In the genomic region with DNA sequence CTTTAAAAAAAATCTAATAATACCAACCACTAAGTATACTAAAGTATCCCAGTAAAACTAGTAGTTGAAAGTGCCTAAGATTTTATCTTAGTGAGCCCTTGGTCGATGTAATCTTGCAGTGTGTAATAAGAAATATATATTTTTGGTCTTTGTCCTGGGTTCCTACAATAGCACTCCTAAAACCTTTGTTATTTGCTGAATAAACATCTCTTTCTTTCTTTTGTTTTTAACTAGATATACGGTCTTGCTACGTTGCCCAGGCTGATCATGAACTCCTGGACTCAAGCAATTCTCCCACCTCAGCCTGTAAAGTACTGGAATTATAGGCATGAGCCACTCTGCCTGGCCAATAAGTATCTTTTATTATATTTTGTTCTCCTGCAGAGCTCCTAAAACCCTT, we compare ENCODE assay signal across 20 cellular contexts. TPM values are rescaled to one million over a fixed set of nuclear protein-coding genes. Genes with fewer than 3 reads are reported as not detected.
DNase-seq lines count a peak whose midpoint lies in the region; ATAC-seq, FAIRE-seq and TF ChIP-seq lines count a peak whose summit lies in the region.
"Had no signal": no experiment of that assay in that cellular context is flagged by ENCODE, and none has a peak within 500 bp of the region (broad histone marks: within the 10 kb centered on the region; RNA-seq: fewer than 3 reads in every experiment).

No MANE protein-coding gene starts in this region.

- CTCF ChIA-PET in HepG2 (lab: Yijun Ruan, JAX; ENCODE audit: low intra/inter-chr PET ratio, low total read pairs): no interaction called here

- no peak overlapping the region for H3K9ac ChIP-seq in HepG2 (ENCODE audit: insufficient read depth, low read depth, low read length)
- H3K9ac ChIP-seq: BLaER1 treated with 17β-estradiol and CSF1 and Interleukin-3, amounts not matched to agents 10 nM and 100 nM had no signal

- H3K79me2 ChIP-seq in HepG2 (ENCODE audit: insufficient read depth, low read length): no peaks in the 10 kb centered on the region

- intact Hi-C loops in HepG2 (cut with micrococcal nuclease; ENCODE audit: unreplicated experiment): no loop called here
- intact Hi-C loops in right lobe of liver (cut with DNase I): no loop called here

- peak overlapping the region; percentile 38 for H3K4me3 Mint-ChIP-seq in neural crest cell
- H3K4me3 Mint-ChIP-seq: CD8-positive, alpha-beta T cell had no signal

- no TSS peak for BruUV-seq in HepG2 (replicated peaks; lab: Mats Ljungman, UMichigan)

- H3K9me3 ChIP-seq in HepG2 (ENCODE audit: low read length) (no peaks in the 10 kb centered on the region), right lobe of liver (no peaks in the 10 kb centered on the region)
- H3K9me3 ChIP-seq: A549, Caco-2 had no signal

- FAIRE-seq in HepG2 (lab: Jason Lieb, UNC): no peak
- FAIRE-seq: A549, D721Med, G401.6, GM12891, GM19239 had no signal

- H3K27ac Mint-ChIP-seq in neural crest cell (ENCODE audit: unreplicated experiment): no peak overlapping the region
- H3K27ac Mint-ChIP-seq: B cell; CD4-positive, alpha-beta T cell; CD8-positive, alpha-beta T cell had no signal

- no peaks in the 10 kb centered on the region for H3K27me3 Mint-ChIP-seq in neural crest cell (ENCODE audit: low read depth)
- H3K27me3 Mint-ChIP-seq: B cell; CD4-positive, alpha-beta T cell had no signal

- no peak for DNase-seq in HepG2 (ENCODE audit: low spot score)
- no peak for DNase-seq in right lobe of liver
- no peak for DNase-seq in neural crest cell (ENCODE audit: low read depth, low spot score)
- no peak for DNase-seq in NCI-H2029 (lab: John Stamatoyannopoulos, UW)
- DNase-seq: AML-193; Caco-2; Calu3; CD4-positive, alpha-beta T cell; CD8-positive, alpha-beta T cell; DMS79 treated with DMSO at 0.1 percent for 48 hours; GF-D8 had no signal

- no peaks in the 10 kb centered on the region for H3K9me3 Mint-ChIP-seq in neural crest cell
- H3K9me3 Mint-ChIP-seq: CD4-positive, alpha-beta T cell; CD8-positive, alpha-beta T cell had no signal

- POLR2A ChIA-PET in HepG2 (lab: Yijun Ruan, JAX): no interaction called here

- H3K36me3 ChIP-seq in HepG2 (replicated peaks in 1 of 2; ENCODE audit: control insufficient read depth in 1 of 2, insufficient read depth in 2 of 2, low read length in 2 of 2) (peaks cover 2 to 8% of the 10 kb centered on the region in 2 experiments; a peak in 2 of 5 replicates), right lobe of liver (no peaks in the 10 kb centered on the region)

- peaks cover 30% of the 10 kb centered on the region for H3K4me1 ChIP-seq in HepG2 (ENCODE audit: insufficient read depth, low read length)
- H3K4me1 ChIP-seq in right lobe of liver: peaks cover 0 to 8% (median 0%) of the 10 kb centered on the region in 4 donors

- H3K27ac ChIP-seq in HepG2 (ENCODE audit: extremely low read length, insufficient read depth, low read length) (no peak overlapping the region), right lobe of liver (no peak overlapping the region)
- H3K27ac ChIP-seq: 22Rv1; A549; BLaER1 treated with 17β-estradiol and CSF1 and Interleukin-3, amounts not matched to agents 10 nM and 100 nM; C4-2B had no signal

- no peak for TF ChIP-seq RAD21 in HepG2 (CRISPR knock-in tag; IDR thresholded peaks at IDR 0.05)

- no peak for ATAC-seq in HepG2
- no peak for ATAC-seq in right lobe of liver
- ATAC-seq: A549; CD8-positive, alpha-beta T cell had no signal

- H3K4me1 Mint-ChIP-seq in neural crest cell: peaks cover 21% of the 10 kb centered on the region

- no peak overlapping the region for H3K4me3 ChIP-seq in HepG2 (replicated peaks in 1 of 3; ENCODE audit: insufficient read depth in 1 of 3, low read depth in 2 of 3, low read length in 3 of 3)
- H3K4me3 ChIP-seq in right lobe of liver: no peak overlapping the region
- H3K4me3 ChIP-seq: A549; BLaER1 treated with 17β-estradiol and CSF1 and Interleukin-3, amounts not matched to agents 10 nM and 100 nM had no signal

- 14% methylated on average over 3 of the region's 3 CpGs for WGBS in HepG2 (ENCODE audit: low lambda C conversion rate)
- 70% methylated on average over 3 of the region's 3 CpGs for WGBS in right lobe of liver (ENCODE audit: insufficient coverage, low coverage, low lambda C conversion rate, missing lambda C conversion rate)

- H3K4me2 ChIP-seq in HepG2 (ENCODE audit: low read depth, low read length): no peak overlapping the region
- H3K4me2 ChIP-seq: A549; BLaER1 treated with 17β-estradiol and CSF1 and Interleukin-3, amounts not matched to agents 10 nM and 100 nM had no signal

- no peak overlapping the region for H2AFZ ChIP-seq in HepG2 (ENCODE audit: low read length)

- TF ChIP-seq POLR2A in HepG2 (IDR thresholded peaks at IDR 0.05; ENCODE audit: insufficient read depth in 1 of 2, low read depth in 2 of 2, low read length in 2 of 2) (no peak), right lobe of liver (IDR thresholded peaks at IDR 0.05) (no peak)

- H3K36me3 Mint-ChIP-seq in neural crest cell (ENCODE audit: low read depth): peaks cover 10% of the 10 kb centered on the region

- in situ Hi-C loops in HepG2 (cut with HindIII; ENCODE audit: extremely low pct_ligation_motif_present, low pct_unique_long_range_greater_than_20kb): loop anchor here (10.0 kb wide), 1 partner anchor 78 kb away; no protein-coding TSS in a partner anchor

- no peak for TF ChIP-seq EP300 in HepG2 (IDR thresholded peaks at IDR 0.05; ENCODE audit: low read depth in 2 of 2, low read length in 2 of 2)
- TF ChIP-seq EP300 in HepG2 (CRISPR knock-in tag; IDR thresholded peaks at IDR 0.05; ENCODE audit: borderline replicate concordance): no peak

- no peaks in the 10 kb centered on the region for H4K20me1 ChIP-seq in HepG2 (ENCODE audit: insufficient read depth, low read length)
- H4K20me1 ChIP-seq: BLaER1 treated with 17β-estradiol and CSF1 and Interleukin-3, amounts not matched to agents 10 nM and 100 nM had no signal

- TF ChIP-seq CTCF in HepG2 (CRISPR knock-in tag; IDR thresholded peaks at IDR 0.05) (no peak), right lobe of liver (IDR thresholded peaks at IDR 0.05) (no peak), neural crest cell (conservative IDR thresholded peaks at IDR 0.05) (no peak)

- no peaks in the 10 kb centered on the region; a peak in 1 of 5 replicates for H3K27me3 ChIP-seq in HepG2 (ENCODE audit: control insufficient read depth in 1 of 2, insufficient read depth in 2 of 2, low read length in 2 of 2)
- H3K27me3 ChIP-seq in right lobe of liver: no peaks in the 10 kb centered on the region
- H3K27me3 ChIP-seq: BLaER1 treated with 17β-estradiol and CSF1 and Interleukin-3, amounts not matched to agents 10 nM and 100 nM had no signal

RNA-seq across cellular contexts. Expression of gene TP53I3, which starts 2.4 kb away (rescaled TPM):
- total RNA-seq in HepG2 (2016; rRNA removed; fragmentation: Illumina TruSeq; extraction: Trizol) (44.1 and 48.2 TPM in 2 replicates), right lobe of liver (10 to 100 TPM in 3 of 6 experiments, 1 to 10 TPM in 3; 5.2 to 20.4 (median 9.6) TPM), neural crest cell (38.3 and 40.8 TPM in 2 replicates)
- 20.7 and 22.2 TPM in 2 replicates for total RNA-seq in HepG2 (2016; cell fraction: cytosol; rRNA removed; fragmentation: Illumina TruSeq; extraction: Trizol; ENCODE audit: low read depth)
- total RNA-seq in HepG2 (2016; cell fraction: insoluble cytoplasmic fraction; rRNA removed; fragmentation: Illumina TruSeq; extraction: Trizol): 42.9 and 49.7 TPM in 2 replicates
- total RNA-seq in HepG2 (2016; cell fraction: membrane; rRNA removed; fragmentation: Illumina TruSeq; extraction: Trizol): 24.0 and 30.6 TPM in 2 replicates
- total RNA-seq in HepG2 (2016; cell fraction: nucleus; rRNA removed; fragmentation: Illumina TruSeq; extraction: Trizol): 28.3 and 28.4 TPM in 2 replicates
- polyA plus RNA-seq in HepG2 (2011; rRNA removed): 24.6 and 25.0 TPM in 2 replicates
- polyA plus RNA-seq in HepG2 (2011; cell fraction: cytosol; rRNA removed): 21.0 and 30.0 TPM in 2 replicates
- polyA plus RNA-seq in HepG2 (2011; cell fraction: nucleus; rRNA removed): 49.6 and 56.9 TPM in 2 replicates
- polyA plus RNA-seq in HepG2 (2012): 12.6 and 13.5 TPM in 2 replicates
- 21.7 and 25.2 TPM in 2 replicates for polyA plus RNA-seq in HepG2 (2016; cell fraction: cytosol; fragmentation: Illumina TruSeq; extraction: Trizol; ENCODE audit: low read depth)
- 42.5 and 45.3 TPM in 2 replicates for polyA plus RNA-seq in HepG2 (2016; cell fraction: insoluble cytoplasmic fraction; fragmentation: Illumina TruSeq; extraction: Trizol; ENCODE audit: low read depth)
- 19.9 and 20.6 TPM in 2 replicates for polyA plus RNA-seq in HepG2 (2016; cell fraction: membrane; fragmentation: Illumina TruSeq; extraction: Trizol; ENCODE audit: low read depth)
- 57.4 and 58.7 TPM in 2 replicates for polyA plus RNA-seq in HepG2 (2016; cell fraction: nucleus; fragmentation: Illumina TruSeq; extraction: Trizol; ENCODE audit: insufficient read depth, low read depth)
- polyA minus RNA-seq in HepG2 (2011; rRNA and poly(A)+ RNA removed; ENCODE audit: low replicate concordance): 28.4 and 29.9 TPM in 2 replicates
- 7.3 and 10.7 TPM in 2 replicates for polyA minus RNA-seq in HepG2 (2011; cell fraction: cytosol; rRNA and poly(A)+ RNA removed)
- polyA minus RNA-seq in HepG2 (2011; cell fraction: nucleus; rRNA and poly(A)+ RNA removed): 11.7 and 12.7 TPM in 2 replicates

RNA-seq across cellular contexts. Expression of gene SF3B6, which starts 10.9 kb away (rescaled TPM):
- 182 and 254 TPM in 2 replicates for total RNA-seq in HepG2 (2016; rRNA removed; fragmentation: Illumina TruSeq; extraction: Trizol)
- total RNA-seq in HepG2 (2016; cell fraction: cytosol; rRNA removed; fragmentation: Illumina TruSeq; extraction: Trizol; ENCODE audit: low read depth): 45.9 and 48.0 TPM in 2 replicates
- total RNA-seq in HepG2 (2016; cell fraction: insoluble cytoplasmic fraction; rRNA removed; fragmentation: Illumina TruSeq; extraction: Trizol): 184 and 279 TPM in 2 replicates
- 58.5 and 66.4 TPM in 2 replicates for total RNA-seq in HepG2 (2016; cell fraction: membrane; rRNA removed; fragmentation: Illumina TruSeq; extraction: Trizol)
- total RNA-seq in HepG2 (2016; cell fraction: nucleus; rRNA removed; fragmentation: Illumina TruSeq; extraction: Trizol): 61.8 and 72.9 TPM in 2 replicates
- polyA plus RNA-seq in HepG2 (2011; rRNA removed): 140 and 177 TPM in 2 replicates
- polyA plus RNA-seq in HepG2 (2011; cell fraction: cytosol; rRNA removed): 101 and 135 TPM in 2 replicates
- 24.9 and 35.7 TPM in 2 replicates for polyA plus RNA-seq in HepG2 (2011; cell fraction: nucleus; rRNA removed)
- polyA plus RNA-seq in HepG2 (2012): 159 and 167 TPM in 2 replicates
- polyA plus RNA-seq in HepG2 (2016; cell fraction: cytosol; fragmentation: Illumina TruSeq; extraction: Trizol; ENCODE audit: low read depth): 35.5 and 45.7 TPM in 2 replicates
- polyA plus RNA-seq in HepG2 (2016; cell fraction: insoluble cytoplasmic fraction; fragmentation: Illumina TruSeq; extraction: Trizol; ENCODE audit: low read depth): 279 and 313 TPM in 2 replicates
- polyA plus RNA-seq in HepG2 (2016; cell fraction: membrane; fragmentation: Illumina TruSeq; extraction: Trizol; ENCODE audit: low read depth): 54.3 and 63.6 TPM in 2 replicates
- polyA plus RNA-seq in HepG2 (2016; cell fraction: nucleus; fragmentation: Illumina TruSeq; extraction: Trizol; ENCODE audit: insufficient read depth, low read depth): 127 TPM in 2 replicates
- 17.1 and 27.0 TPM in 2 replicates for polyA minus RNA-seq in HepG2 (2011; rRNA and poly(A)+ RNA removed; ENCODE audit: low replicate concordance)
- 30.5 and 35.6 TPM in 2 replicates for polyA minus RNA-seq in HepG2 (2011; cell fraction: cytosol; rRNA and poly(A)+ RNA removed)
- 21.8 and 26.1 TPM in 2 replicates for polyA minus RNA-seq in HepG2 (2011; cell fraction: nucleus; rRNA and poly(A)+ RNA removed)
- total RNA-seq in right lobe of liver: 10 to 100 TPM; 32.7 to 70.8 (median 40.3) TPM
- 89.5 and 94.3 TPM in 2 replicates for total RNA-seq in neural crest cell

RNA-seq across cellular contexts. Expression of gene PFN4, which starts 36.1 kb away (rescaled TPM):
- 0.20 TPM in 1 of 2 replicates, not detected in the other for total RNA-seq in HepG2 (2016; rRNA removed; fragmentation: Illumina TruSeq; extraction: Trizol)
- 0.30 TPM in 1 of 2 replicates, not detected in the other for total RNA-seq in HepG2 (2016; cell fraction: cytosol; rRNA removed; fragmentation: Illumina TruSeq; extraction: Trizol; ENCODE audit: low read depth)
- 0.27 TPM in 1 of 2 replicates, not detected in the other for total RNA-seq in HepG2 (2016; cell fraction: insoluble cytoplasmic fraction; rRNA removed; fragmentation: Illumina TruSeq; extraction: Trizol)
- not detected in 2 replicates for total RNA-seq in HepG2 (2016; cell fraction: membrane; rRNA removed; fragmentation: Illumina TruSeq; extraction: Trizol)
- not detected in 2 replicates for total RNA-seq in HepG2 (2016; cell fraction: nucleus; rRNA removed; fragmentation: Illumina TruSeq; extraction: Trizol)
- 0.12 TPM in 1 of 2 replicates, not detected in the other for polyA plus RNA-seq in HepG2 (2011; rRNA removed)
- polyA plus RNA-seq in HepG2 (2011; cell fraction: cytosol; rRNA removed): not detected in 2 replicates
- not detected in 2 replicates for polyA plus RNA-seq in HepG2 (2011; cell fraction: nucleus; rRNA removed)
- polyA plus RNA-seq in HepG2 (2012): not detected in 2 replicates
- polyA plus RNA-seq in HepG2 (2016; cell fraction: cytosol; fragmentation: Illumina TruSeq; extraction: Trizol; ENCODE audit: low read depth): 0.29 TPM in 1 of 2 replicates, not detected in the other
- polyA plus RNA-seq in HepG2 (2016; cell fraction: insoluble cytoplasmic fraction; fragmentation: Illumina TruSeq; extraction: Trizol; ENCODE audit: low read depth): not detected in 2 replicates
- not detected in 2 replicates for polyA plus RNA-seq in HepG2 (2016; cell fraction: membrane; fragmentation: Illumina TruSeq; extraction: Trizol; ENCODE audit: low read depth)
- not detected in 2 replicates for polyA plus RNA-seq in HepG2 (2016; cell fraction: nucleus; fragmentation: Illumina TruSeq; extraction: Trizol; ENCODE audit: insufficient read depth, low read depth)
- polyA minus RNA-seq in HepG2 (2011; rRNA and poly(A)+ RNA removed; ENCODE audit: low replicate concordance): not detected in 2 replicates
- not detected in 2 replicates for polyA minus RNA-seq in HepG2 (2011; cell fraction: cytosol; rRNA and poly(A)+ RNA removed)
- not detected in 2 replicates for polyA minus RNA-seq in HepG2 (2011; cell fraction: nucleus; rRNA and poly(A)+ RNA removed)
- total RNA-seq in right lobe of liver: under 1 TPM in 4 of 6 experiments, not detected in 2; 0.22 to 0.66 (median 0.30) TPM
- total RNA-seq in neural crest cell: 1.3 and 1.7 TPM in 2 replicates
- total RNA-seq: CD4-positive, alpha-beta T cell; CD8-positive, alpha-beta T cell had no signal

RNA-seq across cellular contexts. Expression of gene FAM228B, which starts 36.2 kb away (rescaled TPM):
- total RNA-seq in HepG2 (2016; rRNA removed; fragmentation: Illumina TruSeq; extraction: Trizol): 0.45 and 1.1 TPM in 2 replicates
- 2.2 and 2.7 TPM in 2 replicates for total RNA-seq in HepG2 (2016; cell fraction: cytosol; rRNA removed; fragmentation: Illumina TruSeq; extraction: Trizol; ENCODE audit: low read depth)
- 0.54 and 1.5 TPM in 2 replicates for total RNA-seq in HepG2 (2016; cell fraction: insoluble cytoplasmic fraction; rRNA removed; fragmentation: Illumina TruSeq; extraction: Trizol)
- 1.1 and 1.2 TPM in 2 replicates for total RNA-seq in HepG2 (2016; cell fraction: membrane; rRNA removed; fragmentation: Illumina TruSeq; extraction: Trizol)
- 1.8 and 2.0 TPM in 2 replicates for total RNA-seq in HepG2 (2016; cell fraction: nucleus; rRNA removed; fragmentation: Illumina TruSeq; extraction: Trizol)
- polyA plus RNA-seq in HepG2 (2011; rRNA removed): 0.79 and 0.99 TPM in 2 replicates
- 0.25 and 0.60 TPM in 2 replicates for polyA plus RNA-seq in HepG2 (2011; cell fraction: cytosol; rRNA removed)
- 0.92 and 1.5 TPM in 2 replicates for polyA plus RNA-seq in HepG2 (2011; cell fraction: nucleus; rRNA removed)
- 2.7 and 3.0 TPM in 2 replicates for polyA plus RNA-seq in HepG2 (2012)
- polyA plus RNA-seq in HepG2 (2016; cell fraction: cytosol; fragmentation: Illumina TruSeq; extraction: Trizol; ENCODE audit: low read depth): 0.25 and 0.80 TPM in 2 replicates
- 0.59 and 0.74 TPM in 2 replicates for polyA plus RNA-seq in HepG2 (2016; cell fraction: insoluble cytoplasmic fraction; fragmentation: Illumina TruSeq; extraction: Trizol; ENCODE audit: low read depth)
- polyA plus RNA-seq in HepG2 (2016; cell fraction: membrane; fragmentation: Illumina TruSeq; extraction: Trizol; ENCODE audit: low read depth): 0.38 TPM in 2 replicates
- polyA plus RNA-seq in HepG2 (2016; cell fraction: nucleus; fragmentation: Illumina TruSeq; extraction: Trizol; ENCODE audit: insufficient read depth, low read depth): 1.7 and 1.9 TPM in 2 replicates
- 1.3 and 1.4 TPM in 2 replicates for polyA minus RNA-seq in HepG2 (2011; rRNA and poly(A)+ RNA removed; ENCODE audit: low replicate concordance)
- 0.70 and 0.99 TPM in 2 replicates for polyA minus RNA-seq in HepG2 (2011; cell fraction: cytosol; rRNA and poly(A)+ RNA removed)
- 1.9 and 2.2 TPM in 2 replicates for polyA minus RNA-seq in HepG2 (2011; cell fraction: nucleus; rRNA and poly(A)+ RNA removed)
- 1 to 10 TPM; 2.8 to 4.6 (median 3.7) TPM for total RNA-seq in right lobe of liver
- total RNA-seq in neural crest cell: 21.0 and 21.3 TPM in 2 replicates

RNA-seq across cellular contexts. Expression of gene FKBP1B, which starts 37.5 kb away (rescaled TPM):
- total RNA-seq in HepG2 (2016; rRNA removed; fragmentation: Illumina TruSeq; extraction: Trizol) (35.2 and 36.8 TPM in 2 replicates), right lobe of liver (10 to 100 TPM in 1 of 6 experiments, 1 to 10 TPM in 5; 2.4 to 11.0 (median 3.2) TPM), neural crest cell (22.0 and 22.1 TPM in 2 replicates)
- total RNA-seq in HepG2 (2016; cell fraction: cytosol; rRNA removed; fragmentation: Illumina TruSeq; extraction: Trizol; ENCODE audit: low read depth): 55.0 and 71.6 TPM in 2 replicates
- 34.9 and 36.5 TPM in 2 replicates for total RNA-seq in HepG2 (2016; cell fraction: insoluble cytoplasmic fraction; rRNA removed; fragmentation: Illumina TruSeq; extraction: Trizol)
- total RNA-seq in HepG2 (2016; cell fraction: membrane; rRNA removed; fragmentation: Illumina TruSeq; extraction: Trizol): 58.1 and 75.9 TPM in 2 replicates
- 12.0 and 18.4 TPM in 2 replicates for total RNA-seq in HepG2 (2016; cell fraction: nucleus; rRNA removed; fragmentation: Illumina TruSeq; extraction: Trizol)
- polyA plus RNA-seq in HepG2 (2011; rRNA removed): 96.3 and 103 TPM in 2 replicates
- polyA plus RNA-seq in HepG2 (2011; cell fraction: cytosol; rRNA removed): 87.0 and 103 TPM in 2 replicates
- polyA plus RNA-seq in HepG2 (2011; cell fraction: nucleus; rRNA removed): 33.1 and 49.7 TPM in 2 replicates
- 47.5 and 47.8 TPM in 2 replicates for polyA plus RNA-seq in HepG2 (2012)
- polyA plus RNA-seq in HepG2 (2016; cell fraction: cytosol; fragmentation: Illumina TruSeq; extraction: Trizol; ENCODE audit: low read depth): 73.6 and 97.4 TPM in 2 replicates
- polyA plus RNA-seq in HepG2 (2016; cell fraction: insoluble cytoplasmic fraction; fragmentation: Illumina TruSeq; extraction: Trizol; ENCODE audit: low read depth): 41.3 and 48.9 TPM in 2 replicates
- 69.3 and 86.0 TPM in 2 replicates for polyA plus RNA-seq in HepG2 (2016; cell fraction: membrane; fragmentation: Illumina TruSeq; extraction: Trizol; ENCODE audit: low read depth)
- polyA plus RNA-seq in HepG2 (2016; cell fraction: nucleus; fragmentation: Illumina TruSeq; extraction: Trizol; ENCODE audit: insufficient read depth, low read depth): 29.4 and 29.5 TPM in 2 replicates
- polyA minus RNA-seq in HepG2 (2011; rRNA and poly(A)+ RNA removed; ENCODE audit: low replicate concordance): 52.4 TPM in 1 of 2 replicates, not detected in the other
- polyA minus RNA-seq in HepG2 (2011; cell fraction: cytosol; rRNA and poly(A)+ RNA removed): 15.2 and 16.6 TPM in 2 replicates
- 10.4 and 15.9 TPM in 2 replicates for polyA minus RNA-seq in HepG2 (2011; cell fraction: nucleus; rRNA and poly(A)+ RNA removed)
